In the genomic region with DNA sequence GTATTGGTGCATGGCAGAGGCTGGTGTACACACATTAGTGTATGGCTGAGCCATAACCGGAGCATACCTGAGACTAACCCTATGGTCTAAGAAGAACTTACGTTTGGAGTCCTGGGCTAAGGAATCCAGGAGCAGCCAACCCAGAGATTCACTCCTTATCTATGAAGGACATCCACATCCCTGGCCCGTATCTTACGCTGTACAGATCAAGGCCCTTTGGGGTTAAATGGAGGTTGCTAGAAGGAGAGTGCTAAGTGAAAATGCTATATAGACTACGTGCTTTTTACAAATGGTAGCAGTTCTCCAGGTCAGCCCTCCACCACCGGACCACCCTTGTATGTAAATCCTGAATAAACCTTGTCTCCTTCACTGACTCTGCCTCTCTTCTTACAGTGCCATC, we compare ENCODE assay signal across 9 cellular contexts. TPM values are rescaled to one million over a fixed set of nuclear protein-coding genes. Genes with fewer than 3 reads are reported as not detected.
DNase-seq lines count a peak whose midpoint lies in the region; ATAC-seq and TF ChIP-seq lines count a peak whose summit lies in the region.
"Had no signal": no experiment of that assay in that cellular context is flagged by ENCODE, and none has a peak within 500 bp of the region (broad histone marks: within the 10 kb centered on the region; RNA-seq: fewer than 3 reads in every experiment).

No MANE protein-coding gene starts in this region.

- H3K9me3 Mint-ChIP-seq in T-helper 2 cell treated with Interferon-gamma antibody and Interleukin-4, amounts not matched to agents 5 μg/mL and 100 μg/mL, for 36 hours: no peaks in the 10 kb centered on the region

- no peaks in the 10 kb centered on the region for H3K27me3 ChIP-seq in skeletal muscle tissue (ENCODE audit: control insufficient read depth in 3 of 3, insufficient read depth in 3 of 3, low read length in 3 of 3)

- peaks cover 16% of the 10 kb centered on the region for H3K36me3 Mint-ChIP-seq in T-helper 2 cell treated with Interferon-gamma antibody and Interleukin-4, amounts not matched to agents 5 μg/mL and 100 μg/mL, for 36 hours (ENCODE audit: low read depth)

- H3K36me3 ChIP-seq in SK-N-MC (ENCODE audit: insufficient read depth, low read length) (peaks cover 29% of the 10 kb centered on the region), skeletal muscle tissue (ENCODE audit: control insufficient read depth in 3 of 3, insufficient read depth in 3 of 3, low read length in 3 of 3) (peaks cover 4 to 11% (median 6%) of the 10 kb centered on the region in 3 donors)

- H3K4me1 ChIP-seq in skeletal muscle tissue (ENCODE audit: control insufficient read depth in 3 of 3, insufficient read depth in 3 of 3, low read length in 3 of 3): peaks cover 15 to 22% (median 17%) of the 10 kb centered on the region in 3 donors

- TF ChIP-seq CTCF in fibroblast of villous mesenchyme (IDR thresholded peaks at IDR 0.05; ENCODE audit: insufficient read depth, low read depth, low read length): no peak

- no peaks in the 10 kb centered on the region for H3K27me3 Mint-ChIP-seq in T-helper 2 cell treated with Interferon-gamma antibody and Interleukin-4, amounts not matched to agents 5 μg/mL and 100 μg/mL, for 36 hours (ENCODE audit: low read depth)

- DNase-seq in T-helper 2 cell treated with Interferon-gamma antibody and Interleukin-4, amounts not matched to agents 5 μg/mL and 100 μg/mL, for 36 hours (ENCODE audit: low spot score): no peak
- DNase-seq in T-helper 2 cell: no peak
- no peak for DNase-seq in SK-N-MC (ENCODE audit: low read depth, low spot score)
- DNase-seq in fibroblast of villous mesenchyme (ENCODE audit: low read depth): no peak
- no peak for DNase-seq in stimulated activated naive CD4-positive, alpha-beta T cell treated with Interleukin-2 at 50 U/mL for 16 hours (lab: John Stamatoyannopoulos, UW)
- DNase-seq in NCI-H187 (lab: John Stamatoyannopoulos, UW): no peak
- DNase-seq: activated CD8-positive, alpha-beta memory T cell treated with anti-CD3 and anti-CD28 coated beads, Interleukin-2, amount 50 U/mL, for 4 hours had no signal

- H3K9me3 ChIP-seq in SK-N-MC (ENCODE audit: low read depth, low read length) (no peaks in the 10 kb centered on the region), skeletal muscle tissue (ENCODE audit: control insufficient read depth in 3 of 3, low read length in 3 of 3) (no peaks in the 10 kb centered on the region)

- H3K27ac ChIP-seq in SK-N-MC (no peak overlapping the region), skeletal muscle tissue (ENCODE audit: low read depth, low read length) (no peak overlapping the region)

- H3K27ac Mint-ChIP-seq in T-helper 2 cell treated with Interferon-gamma antibody and Interleukin-4, amounts not matched to agents 5 μg/mL and 100 μg/mL, for 36 hours: peak overlapping the region; percentile 55

- peaks cover 17% of the 10 kb centered on the region for H3K4me1 Mint-ChIP-seq in T-helper 2 cell treated with Interferon-gamma antibody and Interleukin-4, amounts not matched to agents 5 μg/mL and 100 μg/mL, for 36 hours (ENCODE audit: low read depth)

- ATAC-seq in GM19467 (IDR thresholded peaks at IDR 0.05; ENCODE audit: unreplicated experiment): no peak

- no peak overlapping the region for H3K4me3 Mint-ChIP-seq in T-helper 2 cell treated with Interferon-gamma antibody and Interleukin-4, amounts not matched to agents 5 μg/mL and 100 μg/mL, for 36 hours

- H3K4me3 ChIP-seq in SK-N-MC (peak overlapping the region; percentile 94), fibroblast of villous mesenchyme (ENCODE audit: low read depth, low read length) (peak overlapping the region; percentile 98), skeletal muscle tissue (ENCODE audit: low read length in 3 of 3) (peak overlapping the region in 2 of 3 donors; percentile 94)

- H3K9ac ChIP-seq in SK-N-MC (ENCODE audit: insufficient read length): peak overlapping the region; percentile 99
- H3K9ac ChIP-seq in skeletal muscle tissue (ENCODE audit: low read depth in 1 of 3, low read length in 3 of 3): peak overlapping the region in 1 of 3 donors; percentile 96

RNA-seq across cellular contexts. Expression of gene SUGT1, which starts 1.9 kb away (rescaled TPM):
- total RNA-seq in fibroblast of villous mesenchyme (36.4 and 47.1 TPM in 2 replicates), skeletal muscle tissue (30.3 TPM)

RNA-seq across cellular contexts. Expression of gene HNRNPA1L2, which starts 8.5 kb away (rescaled TPM):
- total RNA-seq in fibroblast of villous mesenchyme (3.0 and 3.9 TPM in 2 replicates), skeletal muscle tissue (1.6 TPM)
